9 cellular contexts compared by ENCODE assay signal in the genomic region with DNA sequence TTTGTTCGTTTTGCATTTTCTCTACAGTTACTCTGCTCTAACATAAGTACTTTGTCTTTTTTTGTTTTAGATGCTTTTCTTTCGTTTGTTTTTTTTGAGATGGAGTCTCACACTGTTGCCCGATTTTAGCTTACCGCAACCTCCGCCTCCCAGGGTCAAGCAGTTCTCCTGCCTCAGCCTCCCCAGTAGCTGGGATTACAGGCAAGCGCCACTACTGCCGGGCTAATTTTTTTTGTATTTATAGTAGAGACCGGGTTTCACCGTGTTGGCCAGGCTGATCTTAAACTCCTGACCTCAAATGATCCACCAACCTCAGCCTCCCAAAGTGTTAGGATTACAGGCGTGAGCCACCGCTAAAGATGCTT. TPM values are rescaled to one million over a fixed set of nuclear protein-coding genes. Genes with fewer than 3 reads are reported as not detected.
A peak's percentile ranks its signal among the peaks of the same experiment; 100 is the strongest.
DNase-seq lines count a peak whose midpoint lies in the region; ATAC-seq and TF ChIP-seq lines count a peak whose summit lies in the region.
"Had no signal": no experiment of that assay in that cellular context is flagged by ENCODE, and none has a peak within 500 bp of the region (broad histone marks: within the 10 kb centered on the region; RNA-seq: fewer than 3 reads in every experiment).

No MANE protein-coding gene starts in this region.

- no peaks in the 10 kb centered on the region for H3K9me2 ChIP-seq in PC-3 (replicated peaks; ENCODE audit: low read length)

- no peak for TF ChIP-seq CTCF in PC-3 (conservative IDR thresholded peaks at IDR 0.05; ENCODE audit: low read depth, low read length)
- TF ChIP-seq CTCF in neural progenitor cell (IDR thresholded peaks at IDR 0.05) = no peak
- no peak for TF ChIP-seq CTCF in stomach (IDR thresholded peaks at IDR 0.05)

- no peak for DNase-seq in CD4-positive, CD25-positive, alpha-beta regulatory T cell
- DNase-seq in PC-3 (no peak), neural progenitor cell (ENCODE audit: low spot score) (no peak), stomach (no peak), NCI-H748 treated with DMSO at 0.1 percent for 48 hours (lab: John Stamatoyannopoulos, UW) (no peak), DMS53 (lab: John Stamatoyannopoulos, UW) (no peak)
- DNase-seq in central memory CD4-positive, alpha-beta T cell = no peak
- DNase-seq: upper lobe of left lung had no signal

- H3K27me3 ChIP-seq in CD4-positive, CD25-positive, alpha-beta regulatory T cell (ENCODE audit: control insufficient read depth, insufficient read depth, low read length) = no peaks in the 10 kb centered on the region
- no peaks in the 10 kb centered on the region for H3K27me3 ChIP-seq in PC-3 (ENCODE audit: low read length)
- H3K27me3 ChIP-seq in endocrine pancreas (ENCODE audit: control insufficient read depth, insufficient read depth, low read length) = no peaks in the 10 kb centered on the region
- H3K27me3 ChIP-seq in neural progenitor cell = no peaks in the 10 kb centered on the region
- no peaks in the 10 kb centered on the region for H3K27me3 ChIP-seq in stomach
- H3K27me3 ChIP-seq: upper lobe of left lung had no signal

- H3K4me3 Mint-ChIP-seq in CD4-positive, CD25-positive, alpha-beta regulatory T cell = peak overlapping the region; percentile 88 to 99 (median 98)
- H3K4me3 Mint-ChIP-seq in neural progenitor cell = no peak overlapping the region

- H3K36me3 Mint-ChIP-seq in CD4-positive, CD25-positive, alpha-beta regulatory T cell = peaks cover 7% of the 10 kb centered on the region
- H3K36me3 Mint-ChIP-seq in neural progenitor cell = no peaks in the 10 kb centered on the region

- H3F3A ChIP-seq in PC-3 (ENCODE audit: low read length, unreplicated experiment) = no peaks in the 10 kb centered on the region
- H3F3A ChIP-seq in neural progenitor cell (ENCODE audit: low read depth) = no peaks in the 10 kb centered on the region

- H3K79me2 ChIP-seq in PC-3 (ENCODE audit: low read length) (peaks cover 76% of the 10 kb centered on the region), neural progenitor cell (ENCODE audit: low read depth) (peaks cover 73% of the 10 kb centered on the region)

- H3K9ac ChIP-seq in PC-3 (ENCODE audit: low read length) (peak overlapping the region; percentile 99; the same call in 1 of the 2 replicates), endocrine pancreas (ENCODE audit: control insufficient read depth, insufficient read depth, low read length) (no peak overlapping the region), neural progenitor cell (no peak overlapping the region)

- no peaks in the 10 kb centered on the region for H3K36me3 ChIP-seq in CD4-positive, CD25-positive, alpha-beta regulatory T cell (ENCODE audit: control insufficient read depth, insufficient read depth, low read length)
- H3K36me3 ChIP-seq in PC-3 (ENCODE audit: low read depth, low read length) = no peaks in the 10 kb centered on the region
- H3K36me3 ChIP-seq in endocrine pancreas (ENCODE audit: control insufficient read depth, insufficient read depth, low read length) = no peaks in the 10 kb centered on the region
- no peaks in the 10 kb centered on the region for H3K36me3 ChIP-seq in neural progenitor cell
- H3K36me3 ChIP-seq in stomach = no peaks in the 10 kb centered on the region
- H3K36me3 ChIP-seq: upper lobe of left lung had no signal

- H3K27ac Mint-ChIP-seq in CD4-positive, CD25-positive, alpha-beta regulatory T cell = peak overlapping the region; percentile 87 to 96 (median 96)
- no peak overlapping the region for H3K27ac Mint-ChIP-seq in neural progenitor cell

- no peak for TF ChIP-seq POLR2A in stomach (IDR thresholded peaks at IDR 0.05)

- H3K9me3 Mint-ChIP-seq in CD4-positive, CD25-positive, alpha-beta regulatory T cell = peaks cover 0 to 3% (median 0%) of the 10 kb centered on the region in 7 donors
- H3K9me3 Mint-ChIP-seq in neural progenitor cell = no peaks in the 10 kb centered on the region

- POLR2A ChIA-PET in PC-3 (lab: Charles Lee; ENCODE audit: unreplicated experiment) = no interaction called here

- CTCF ChIA-PET in PC-3 (lab: Charles Lee) = no interaction called here

- 69 to 78% (median 77%) methylated on average over 11 of the region's 11 CpGs for WGBS in stomach, 5 donors

- peaks cover 56% of the 10 kb centered on the region for H3K4me1 ChIP-seq in CD4-positive, CD25-positive, alpha-beta regulatory T cell (ENCODE audit: control insufficient read depth, insufficient read depth, low read length, poor library complexity, severe bottlenecking)
- H3K4me1 ChIP-seq in PC-3 (ENCODE audit: insufficient read depth, low read length) = peaks cover 44% of the 10 kb centered on the region
- H3K4me1 ChIP-seq in endocrine pancreas (ENCODE audit: control insufficient read depth, insufficient read depth, low read length) = peaks cover 31% of the 10 kb centered on the region
- peaks cover 12% of the 10 kb centered on the region for H3K4me1 ChIP-seq in neural progenitor cell
- peaks cover 14 to 58% (median 37%) of the 10 kb centered on the region in 4 donors for H3K4me1 ChIP-seq in stomach

- H3K4me2 ChIP-seq in PC-3 (ENCODE audit: low read length) = peak overlapping the region; percentile 96
- H3K4me2 ChIP-seq in neural progenitor cell = peak overlapping the region; percentile 83

- no peak for ATAC-seq in CD4-positive, CD25-positive, alpha-beta regulatory T cell (ENCODE audit: low read depth in 2 of 2)
- ATAC-seq in PC-3 = no peak

- H3K9me3 ChIP-seq in CD4-positive, CD25-positive, alpha-beta regulatory T cell (ENCODE audit: control insufficient read depth in 2 of 2, low read length in 2 of 2) = no peaks in the 10 kb centered on the region
- no peaks in the 10 kb centered on the region for H3K9me3 ChIP-seq in PC-3 (ENCODE audit: low read length)
- no peaks in the 10 kb centered on the region for H3K9me3 ChIP-seq in endocrine pancreas (ENCODE audit: control insufficient read depth, low read length)
- no peaks in the 10 kb centered on the region for H3K9me3 ChIP-seq in neural progenitor cell (ENCODE audit: low read depth)
- no peaks in the 10 kb centered on the region for H3K9me3 ChIP-seq in stomach
- H3K9me3 ChIP-seq: upper lobe of left lung had no signal

- peak overlapping the region; percentile 85 for H3K27ac ChIP-seq in CD4-positive, CD25-positive, alpha-beta regulatory T cell (ENCODE audit: insufficient read depth, low read length, poor library complexity, severe bottlenecking)
- H3K27ac ChIP-seq in PC-3 (ENCODE audit: low read length) (no peak overlapping the region), neural progenitor cell (no peak overlapping the region), stomach (peak overlapping the region in 1 of 5 donors; percentile 94)

- no TSS peak for BruUV-seq in PC-3 (replicated peaks; lab: Mats Ljungman, UMichigan)

- TF ChIP-seq EP300 in stomach (IDR thresholded peaks at IDR 0.05) = no peak

- H4K20me1 ChIP-seq in PC-3 (ENCODE audit: low read length) = peaks cover 25% of the 10 kb centered on the region
- peaks cover 29% of the 10 kb centered on the region for H4K20me1 ChIP-seq in neural progenitor cell (ENCODE audit: low read depth)

- intact Hi-C loops in PC-3 (cut with micrococcal nuclease) = loop anchor here (10.0 kb wide), 2 partner anchors 227 to 257 kb away; a partner anchor contains a TSS
- intact Hi-C loops in stomach (cut with DNase I; ENCODE audit: low total_unique reads) = no loop called here

- peaks cover 34 to 62% (median 47%) of the 10 kb centered on the region in 4 donors for H3K4me1 Mint-ChIP-seq in CD4-positive, CD25-positive, alpha-beta regulatory T cell
- H3K4me1 Mint-ChIP-seq in neural progenitor cell = peaks cover 26% of the 10 kb centered on the region

- H3K4me3 ChIP-seq in CD4-positive, CD25-positive, alpha-beta regulatory T cell (ENCODE audit: low read depth, low read length) = peak overlapping the region; percentile 95
- H3K4me3 ChIP-seq in PC-3 (ENCODE audit: low read length) (peak overlapping the region; percentile 88), endocrine pancreas (ENCODE audit: control insufficient read depth, insufficient read depth, low read length) (peak overlapping the region; percentile 95), neural progenitor cell (no peak overlapping the region), stomach (no peak overlapping the region)

- H2AFZ ChIP-seq in PC-3 (ENCODE audit: low read length) (no peak overlapping the region), neural progenitor cell (replicated peaks) (no peak overlapping the region)

- H3K27me3 Mint-ChIP-seq in CD4-positive, CD25-positive, alpha-beta regulatory T cell = no peaks in the 10 kb centered on the region
- no peaks in the 10 kb centered on the region for H3K27me3 Mint-ChIP-seq in neural progenitor cell (ENCODE audit: insufficient read depth, low read depth)

RNA-seq across cellular contexts. Expression of a gene that starts 2.7 kb away (rescaled TPM):
- total RNA-seq in CD4-positive, CD25-positive, alpha-beta regulatory T cell = 47.5 TPM
- polyA plus RNA-seq in CD4-positive, CD25-positive, alpha-beta regulatory T cell = 10 to 100 TPM; 12.2 to 19.0 (median 14.8) TPM
- 36.3 and 39.6 TPM in 2 replicates for total RNA-seq in PC-3 (2014; rRNA removed)
- total RNA-seq in neural progenitor cell (ENCODE audit: low replicate concordance) = 37.1 and 37.4 TPM in 2 replicates
- 100 to 1,000 TPM in 1 of 5 donors, 10 to 100 TPM in 3, 1 to 10 TPM in 1; 5.8 to 136 (median 20.6) TPM for total RNA-seq in stomach
- 1 to 10 TPM; 2.7 to 4.2 (median 3.9) TPM for polyA plus RNA-seq in stomach

Comparison
In these comparisons a context has a peak if more than half of its experiments do, and no peak if none do; other contexts are left out.
1. H3K4me3 ChIP-seq: peak in CD4-positive, CD25-positive, alpha-beta regulatory T cell (single experiment), PC-3 (single experiment) and endocrine pancreas (single experiment); none in neural progenitor cell (single experiment) and stomach (0 of 4).